1 cellular context compared by ENCODE assay signal in genomic region chr14:95525999-95526398, GRCh38.
TF ChIP-seq lines count a peak whose summit lies in the region.

No MANE protein-coding gene starts in this region.

TF ChIP-seq in SK-N-SH treated with all-trans-retinoic acid at 6 μM for 48 hours, 23 proteins besides CTCF, POLR2A, EP300 and RAD21 (continued from another document):
- TF ChIP-seq CREB5 (CRISPR knock-in tag; IDR thresholded peaks at IDR 0.05; ENCODE audit: low read depth) (no peak), GLIS3 (CRISPR knock-in tag; IDR thresholded peaks at IDR 0.05) (no peak), CSRNP3 (CRISPR knock-in tag; IDR thresholded peaks at IDR 0.05) (no peak), TSHZ2 (CRISPR knock-in tag; IDR thresholded peaks at IDR 0.05) (no peak), PPARA (CRISPR knock-in tag; IDR thresholded peaks at IDR 0.05; ENCODE audit: borderline replicate concordance) (no peak)
